2 cellular contexts compared by ENCODE assay signal in the genomic region with DNA sequence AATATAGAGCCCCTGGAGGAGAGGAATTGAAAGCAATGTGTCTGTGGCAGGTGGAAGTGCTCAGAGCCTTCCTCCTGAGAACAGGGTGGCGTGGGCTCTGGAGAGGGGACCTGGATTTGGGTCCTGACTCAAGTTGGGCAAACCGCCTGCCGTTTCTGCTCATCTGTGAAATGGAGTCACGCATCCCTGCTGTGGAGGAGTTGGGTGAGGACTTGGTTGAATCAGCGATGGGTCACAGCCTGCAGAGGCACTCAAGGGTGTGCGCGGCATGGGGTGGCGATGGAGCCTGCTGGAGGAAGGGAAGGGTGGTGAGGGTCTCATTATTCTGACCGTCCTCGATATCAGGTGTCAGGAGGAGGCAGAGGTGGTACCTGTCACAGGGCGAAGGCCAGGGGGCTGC.
TF ChIP-seq lines count a peak whose summit lies in the region.

No MANE protein-coding gene starts in this region.

TF ChIP-seq in GM23338, 12 proteins besides CTCF, POLR2A, EP300 and RAD21:
- TF ChIP-seq ZNF331 (CRISPR knock-in tag; IDR thresholded peaks at IDR 0.05; ENCODE audit: low read depth) = no peak
- no peak for TF ChIP-seq ZNF114 (CRISPR knock-in tag; IDR thresholded peaks at IDR 0.05)
- TF ChIP-seq, protein P1, sequence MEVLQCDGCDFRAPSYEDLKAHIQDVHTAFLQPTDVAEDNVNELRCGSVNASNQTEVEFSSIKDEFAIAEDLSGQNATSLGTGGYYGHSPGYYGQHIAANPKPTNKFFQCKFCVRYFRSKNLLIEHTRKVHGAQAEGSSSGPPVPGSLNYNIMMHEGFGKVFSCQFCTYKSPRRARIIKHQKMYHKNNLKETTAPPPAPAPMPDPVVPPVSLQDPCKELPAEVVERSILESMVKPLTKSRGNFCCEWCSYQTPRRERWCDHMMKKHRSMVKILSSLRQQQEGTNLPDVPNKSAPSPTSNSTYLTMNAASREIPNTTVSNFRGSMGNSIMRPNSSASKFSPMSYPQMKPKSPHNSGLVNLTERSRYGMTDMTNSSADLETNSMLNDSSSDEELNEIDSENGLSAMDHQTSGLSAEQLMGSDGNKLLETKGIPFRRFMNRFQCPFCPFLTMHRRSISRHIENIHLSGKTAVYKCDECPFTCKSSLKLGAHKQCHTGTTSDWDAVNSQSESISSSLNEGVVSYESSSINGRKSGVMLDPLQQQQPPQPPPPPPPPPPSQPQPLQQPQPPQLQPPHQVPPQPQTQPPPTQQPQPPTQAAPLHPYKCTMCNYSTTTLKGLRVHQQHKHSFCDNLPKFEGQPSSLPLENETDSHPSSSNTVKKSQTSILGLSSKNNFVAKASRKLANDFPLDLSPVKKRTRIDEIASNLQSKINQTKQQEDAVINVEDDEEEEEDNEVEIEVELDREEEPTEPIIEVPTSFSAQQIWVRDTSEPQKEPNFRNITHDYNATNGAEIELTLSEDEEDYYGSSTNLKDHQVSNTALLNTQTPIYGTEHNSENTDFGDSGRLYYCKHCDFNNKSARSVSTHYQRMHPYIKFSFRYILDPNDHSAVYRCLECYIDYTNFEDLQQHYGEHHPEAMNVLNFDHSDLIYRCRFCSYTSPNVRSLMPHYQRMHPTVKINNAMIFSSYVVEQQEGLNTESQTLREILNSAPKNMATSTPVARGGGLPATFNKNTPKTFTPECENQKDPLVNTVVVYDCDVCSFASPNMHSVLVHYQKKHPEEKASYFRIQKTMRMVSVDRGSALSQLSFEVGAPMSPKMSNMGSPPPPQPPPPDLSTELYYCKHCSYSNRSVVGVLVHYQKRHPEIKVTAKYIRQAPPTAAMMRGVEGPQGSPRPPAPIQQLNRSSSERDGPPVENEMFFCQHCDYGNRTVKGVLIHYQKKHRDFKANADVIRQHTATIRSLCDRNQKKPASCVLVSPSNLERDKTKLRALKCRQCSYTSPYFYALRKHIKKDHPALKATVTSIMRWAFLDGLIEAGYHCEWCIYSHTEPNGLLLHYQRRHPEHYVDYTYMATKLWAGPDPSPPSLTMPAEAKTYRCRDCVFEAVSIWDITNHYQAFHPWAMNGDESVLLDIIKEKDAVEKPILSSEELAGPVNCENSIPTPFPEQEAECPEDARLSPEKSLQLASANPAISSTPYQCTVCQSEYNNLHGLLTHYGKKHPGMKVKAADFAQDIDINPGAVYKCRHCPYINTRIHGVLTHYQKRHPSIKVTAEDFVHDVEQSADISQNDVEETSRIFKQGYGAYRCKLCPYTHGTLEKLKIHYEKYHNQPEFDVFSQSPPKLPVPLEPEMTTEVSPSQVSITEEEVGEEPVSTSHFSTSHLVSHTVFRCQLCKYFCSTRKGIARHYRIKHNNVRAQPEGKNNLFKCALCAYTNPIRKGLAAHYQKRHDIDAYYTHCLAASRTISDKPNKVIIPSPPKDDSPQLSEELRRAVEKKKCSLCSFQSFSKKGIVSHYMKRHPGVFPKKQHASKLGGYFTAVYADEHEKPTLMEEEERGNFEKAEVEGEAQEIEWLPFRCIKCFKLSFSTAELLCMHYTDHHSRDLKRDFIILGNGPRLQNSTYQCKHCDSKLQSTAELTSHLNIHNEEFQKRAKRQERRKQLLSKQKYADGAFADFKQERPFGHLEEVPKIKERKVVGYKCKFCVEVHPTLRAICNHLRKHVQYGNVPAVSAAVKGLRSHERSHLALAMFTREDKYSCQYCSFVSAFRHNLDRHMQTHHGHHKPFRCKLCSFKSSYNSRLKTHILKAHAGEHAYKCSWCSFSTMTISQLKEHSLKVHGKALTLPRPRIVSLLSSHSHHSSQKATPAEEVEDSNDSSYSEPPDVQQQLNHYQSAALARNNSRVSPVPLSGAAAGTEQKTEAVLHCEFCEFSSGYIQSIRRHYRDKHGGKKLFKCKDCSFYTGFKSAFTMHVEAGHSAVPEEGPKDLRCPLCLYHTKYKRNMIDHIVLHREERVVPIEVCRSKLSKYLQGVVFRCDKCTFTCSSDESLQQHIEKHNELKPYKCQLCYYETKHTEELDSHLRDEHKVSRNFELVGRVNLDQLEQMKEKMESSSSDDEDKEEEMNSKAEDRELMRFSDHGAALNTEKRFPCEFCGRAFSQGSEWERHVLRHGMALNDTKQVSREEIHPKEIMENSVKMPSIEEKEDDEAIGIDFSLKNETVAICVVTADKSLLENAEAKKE (CRISPR knock-in tag; IDR thresholded peaks at IDR 0.05) = no peak
- no peak for TF ChIP-seq NANOG (IDR thresholded peaks at IDR 0.05; ENCODE audit: borderline replicate concordance)
- no peak for TF ChIP-seq STAT1 (IDR thresholded peaks at IDR 0.05; ENCODE audit: unreplicated experiment)
- TF ChIP-seq EZH2 (IDR thresholded peaks at IDR 0.05; ENCODE audit: low read depth, unreplicated experiment) = no peak
- no peak for TF ChIP-seq CREB1 (CRISPR knock-in tag; IDR thresholded peaks at IDR 0.05; ENCODE audit: low read depth)
- no peak for TF ChIP-seq JUNB (IDR thresholded peaks at IDR 0.05; ENCODE audit: unreplicated experiment)
- TF ChIP-seq, protein P2, sequence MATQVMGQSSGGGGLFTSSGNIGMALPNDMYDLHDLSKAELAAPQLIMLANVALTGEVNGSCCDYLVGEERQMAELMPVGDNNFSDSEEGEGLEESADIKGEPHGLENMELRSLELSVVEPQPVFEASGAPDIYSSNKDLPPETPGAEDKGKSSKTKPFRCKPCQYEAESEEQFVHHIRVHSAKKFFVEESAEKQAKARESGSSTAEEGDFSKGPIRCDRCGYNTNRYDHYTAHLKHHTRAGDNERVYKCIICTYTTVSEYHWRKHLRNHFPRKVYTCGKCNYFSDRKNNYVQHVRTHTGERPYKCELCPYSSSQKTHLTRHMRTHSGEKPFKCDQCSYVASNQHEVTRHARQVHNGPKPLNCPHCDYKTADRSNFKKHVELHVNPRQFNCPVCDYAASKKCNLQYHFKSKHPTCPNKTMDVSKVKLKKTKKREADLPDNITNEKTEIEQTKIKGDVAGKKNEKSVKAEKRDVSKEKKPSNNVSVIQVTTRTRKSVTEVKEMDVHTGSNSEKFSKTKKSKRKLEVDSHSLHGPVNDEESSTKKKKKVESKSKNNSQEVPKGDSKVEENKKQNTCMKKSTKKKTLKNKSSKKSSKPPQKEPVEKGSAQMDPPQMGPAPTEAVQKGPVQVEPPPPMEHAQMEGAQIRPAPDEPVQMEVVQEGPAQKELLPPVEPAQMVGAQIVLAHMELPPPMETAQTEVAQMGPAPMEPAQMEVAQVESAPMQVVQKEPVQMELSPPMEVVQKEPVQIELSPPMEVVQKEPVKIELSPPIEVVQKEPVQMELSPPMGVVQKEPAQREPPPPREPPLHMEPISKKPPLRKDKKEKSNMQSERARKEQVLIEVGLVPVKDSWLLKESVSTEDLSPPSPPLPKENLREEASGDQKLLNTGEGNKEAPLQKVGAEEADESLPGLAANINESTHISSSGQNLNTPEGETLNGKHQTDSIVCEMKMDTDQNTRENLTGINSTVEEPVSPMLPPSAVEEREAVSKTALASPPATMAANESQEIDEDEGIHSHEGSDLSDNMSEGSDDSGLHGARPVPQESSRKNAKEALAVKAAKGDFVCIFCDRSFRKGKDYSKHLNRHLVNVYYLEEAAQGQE (IDR thresholded peaks at IDR 0.05; ENCODE audit: unreplicated experiment) = no peak

TF ChIP-seq in WTC11, 78 proteins besides CTCF, POLR2A, EP300 and RAD21:
- no peak for TF ChIP-seq KAT7 (CRISPR knock-in tag; IDR thresholded peaks at IDR 0.05; ENCODE audit: borderline replicate concordance)
- TF ChIP-seq, protein P3, sequence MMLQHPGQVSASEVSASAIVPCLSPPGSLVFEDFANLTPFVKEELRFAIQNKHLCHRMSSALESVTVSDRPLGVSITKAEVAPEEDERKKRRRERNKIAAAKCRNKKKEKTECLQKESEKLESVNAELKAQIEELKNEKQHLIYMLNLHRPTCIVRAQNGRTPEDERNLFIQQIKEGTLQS (CRISPR knock-in tag; conservative IDR thresholded peaks at IDR 0.05) = no peak
